Comparison of ENCODE assay signal across 11 cellular contexts in the genomic region with DNA sequence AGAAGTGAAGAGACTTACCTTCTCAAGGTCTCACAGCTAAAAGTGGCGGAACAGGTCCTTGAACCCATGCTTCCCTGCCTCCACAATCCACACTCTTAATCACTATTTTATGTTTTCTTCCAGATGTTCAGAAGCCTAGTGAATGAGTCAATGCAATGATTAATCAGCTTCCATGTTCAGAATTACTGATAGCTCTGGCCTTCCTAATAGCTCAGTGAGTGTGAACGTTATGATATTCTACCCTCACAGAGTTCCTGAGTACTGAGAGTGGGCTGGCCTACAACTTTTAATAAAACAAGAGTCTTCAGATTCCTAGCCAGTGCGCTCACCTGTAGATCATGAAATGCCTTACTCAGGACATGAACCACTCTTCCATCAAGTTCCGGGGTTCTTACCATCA.
"Had no signal": no experiment of that assay in that cellular context is flagged by ENCODE, and none has a peak within 500 bp of the region (broad histone marks: within the 10 kb centered on the region; RNA-seq: fewer than 3 reads in every experiment).

No MANE protein-coding gene starts in this region.

- H3K27me3 ChIP-seq: ascending aorta, colonic mucosa had no signal

- DNase-seq: activated CD4-positive, alpha-beta memory T cell treated with anti-CD3 and anti-CD28 coated beads for 36 hours; activated gamma-delta T cell; activated naive CD8-positive, alpha-beta T cell treated with anti-CD3 and anti-CD28 coated beads, Interleukin-2, amount 10 ng/mL, durations not matched to agents 7 days and 5 days; activated T-cell treated with anti-CD3 and anti-CD28 coated beads, Interleukin-2, amount 50 U/mL, for 48 hours; colonic mucosa; effector CD4-positive, alpha-beta T cell; nephron progenitor cell; stimulated activated CD4-positive, alpha-beta T cell treated with anti-CD3 and anti-CD28 coated beads, Interleukin-15, amount 100 ng/mL, for 24 hours; stimulated activated CD4-positive, alpha-beta T cell treated with anti-CD3 and anti-CD28 coated beads, Interleukin-4, amount 100 ng/mL, for 24 hours; T-helper 9 cell had no signal

- H3K27ac ChIP-seq: ascending aorta, colonic mucosa had no signal

- H3K4me3 ChIP-seq: ascending aorta, colonic mucosa had no signal

- H3K4me1 ChIP-seq: ascending aorta, colonic mucosa had no signal

- H3K36me3 ChIP-seq: ascending aorta, colonic mucosa had no signal

- H3K9me3 ChIP-seq: ascending aorta, colonic mucosa had no signal
